17 cellular contexts compared by ENCODE assay signal in the genomic region with DNA sequence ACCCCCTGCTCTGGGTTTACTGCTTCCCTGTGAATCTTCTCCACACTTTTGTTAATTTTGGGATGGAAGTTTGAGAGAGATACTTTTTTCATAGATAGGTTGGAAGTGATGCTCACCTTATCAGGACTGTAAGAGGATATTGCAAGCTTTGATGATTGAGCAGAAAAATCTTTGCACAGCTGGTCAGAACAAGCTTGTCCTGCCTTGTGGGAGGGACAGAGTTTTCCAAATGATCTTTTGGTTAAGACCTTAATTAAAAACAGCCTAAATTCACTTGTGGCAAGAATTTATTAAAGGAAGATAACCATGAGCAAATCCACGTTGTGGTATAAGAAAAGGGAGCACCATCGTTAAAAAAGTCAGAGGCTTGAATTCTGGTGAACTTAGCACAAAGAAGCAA.
"Had no signal": no experiment of that assay in that cellular context is flagged by ENCODE, and none has a peak within 500 bp of the region (broad histone marks: within the 10 kb centered on the region; RNA-seq: fewer than 3 reads in every experiment).

No MANE protein-coding gene starts in this region.

- H3K27me3 ChIP-seq: ascending aorta, breast epithelium, spleen had no signal

- H3K9me3 ChIP-seq: ascending aorta, breast epithelium, spleen had no signal

- H3K4me3 Mint-ChIP-seq: activated CD4-positive, alpha-beta T cell treated with anti-CD3 and anti-CD28 coated beads, Interleukin-2, amount 10 ng/mL, durations not matched to agents 7 days and 5 days; activated naive CD4-positive, alpha-beta T cell treated with anti-CD3 and anti-CD28 coated beads, Interleukin-2, amount 10 ng/mL, durations not matched to agents 7 days and 5 days; activated T-cell treated with anti-CD3 and anti-CD28 coated beads, Interleukin-2, amount 50 U/mL, for 4 hours; naive thymus-derived CD4-positive, alpha-beta T cell; stimulated activated naive B cell treated with anti-CD40 and anti-IgM and Interleukin-4, amounts not matched to agents 10 μg/mL and 1 μg/mL and 100 μg/mL, for 72 hours had no signal

- H3K27ac ChIP-seq: ascending aorta, breast epithelium, spleen had no signal

- H3K4me3 ChIP-seq: ascending aorta, breast epithelium, spleen had no signal

- DNase-seq: activated CD4-positive, alpha-beta T cell treated with anti-CD3 and anti-CD28 coated beads, Interleukin-2, amount 10 ng/mL, durations not matched to agents 7 days and 5 days; activated CD8-positive, alpha-beta memory T cell treated with anti-CD3 and anti-CD28 coated beads, Interleukin-2, amount 50 U/mL, for 4 hours; activated effector memory CD4-positive, alpha-beta T cell treated with Interleukin-2 at 50 U/mL for 16 hours; activated naive CD4-positive, alpha-beta T cell treated with anti-CD3 and anti-CD28 coated beads, Interleukin-2, amount 10 ng/mL, durations not matched to agents 7 days and 5 days; activated T-cell treated with anti-CD3 and anti-CD28 coated beads, Interleukin-2, amount 50 U/mL, for 4 hours; cerebellar nuclear complex; cortex of kidney; mesenchymal stem cell; naive thymus-derived CD4-positive, alpha-beta T cell; spleen; stimulated activated naive B cell treated with anti-CD40 and anti-IgM and Interleukin-4, amounts not matched to agents 10 μg/mL and 1 μg/mL and 100 μg/mL, for 72 hours; T-helper 1 cell; T1000 had no signal

- H3K27ac Mint-ChIP-seq: activated CD4-positive, alpha-beta T cell treated with anti-CD3 and anti-CD28 coated beads, Interleukin-2, amount 10 ng/mL, durations not matched to agents 7 days and 5 days; activated naive CD4-positive, alpha-beta T cell treated with anti-CD3 and anti-CD28 coated beads, Interleukin-2, amount 10 ng/mL, durations not matched to agents 7 days and 5 days; naive thymus-derived CD4-positive, alpha-beta T cell; stimulated activated naive B cell treated with anti-CD40 and anti-IgM and Interleukin-4, amounts not matched to agents 10 μg/mL and 1 μg/mL and 100 μg/mL, for 72 hours had no signal

- H3K4me1 ChIP-seq: breast epithelium had no signal

- H3K9me3 Mint-ChIP-seq: activated naive CD4-positive, alpha-beta T cell treated with anti-CD3 and anti-CD28 coated beads, Interleukin-2, amount 10 ng/mL, durations not matched to agents 7 days and 5 days had no signal

- H3K27me3 Mint-ChIP-seq: activated CD4-positive, alpha-beta T cell treated with anti-CD3 and anti-CD28 coated beads, Interleukin-2, amount 10 ng/mL, durations not matched to agents 7 days and 5 days; activated naive CD4-positive, alpha-beta T cell treated with anti-CD3 and anti-CD28 coated beads, Interleukin-2, amount 10 ng/mL, durations not matched to agents 7 days and 5 days; naive thymus-derived CD4-positive, alpha-beta T cell; stimulated activated naive B cell treated with anti-CD40 and anti-IgM and Interleukin-4, amounts not matched to agents 10 μg/mL and 1 μg/mL and 100 μg/mL, for 72 hours had no signal

- H3K4me1 Mint-ChIP-seq: activated naive CD4-positive, alpha-beta T cell treated with anti-CD3 and anti-CD28 coated beads, Interleukin-2, amount 10 ng/mL, durations not matched to agents 7 days and 5 days had no signal

- H3K36me3 ChIP-seq: breast epithelium had no signal

- ATAC-seq: activated CD4-positive, CD25-positive, alpha-beta regulatory T cell treated with anti-CD3 and anti-CD28 coated beads, Interleukin-2, amount 50 U/mL, for 24 hours; activated T-cell treated with anti-CD3 and anti-CD28 coated beads, Interleukin-2, amount 50 U/mL, for 4 hours; esophagus mucosa; naive thymus-derived CD4-positive, alpha-beta T cell; stimulated activated naive B cell treated with anti-CD40 and anti-IgM and Interleukin-4, amounts not matched to agents 10 μg/mL and 1 μg/mL and 100 μg/mL, for 72 hours had no signal
